1 cellular context compared by ENCODE assay signal in genomic region chr2:133412637-133413164, GRCh38.
TF ChIP-seq lines count a peak whose summit lies in the region.

No MANE protein-coding gene starts in this region.

TF ChIP-seq in A549, 52 proteins besides CTCF, POLR2A, EP300 and RAD21 (continued from another document):
- no peak for TF ChIP-seq FOXS1 (CRISPR knock-in tag; IDR thresholded peaks at IDR 0.05)
TF ChIP-seq in A549: peak in this region for 4.
